Comparison of ENCODE assay signal across 16 cellular contexts in the genomic region with DNA sequence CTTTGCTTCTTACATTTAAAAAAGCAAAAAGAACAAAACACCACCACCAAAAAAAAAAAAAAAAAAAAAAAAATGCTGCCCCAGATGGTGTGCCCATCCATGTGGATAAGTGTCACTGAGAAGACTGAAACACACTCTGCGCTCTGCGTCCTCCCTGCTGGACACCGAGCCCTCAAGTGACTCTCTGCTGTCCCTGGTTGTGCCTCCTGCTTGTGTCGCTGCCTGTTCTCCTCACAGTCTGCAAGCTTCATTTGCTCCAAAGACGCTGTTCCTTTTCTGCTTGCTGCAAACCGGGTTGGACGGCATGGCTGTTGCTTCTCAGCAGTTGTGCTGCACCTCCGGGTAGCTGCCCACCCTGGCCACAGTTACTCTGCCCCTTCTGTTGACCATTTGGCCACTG.
DNase-seq lines count a peak whose midpoint lies in the region; ATAC-seq, FAIRE-seq and TF ChIP-seq lines count a peak whose summit lies in the region.
"Had no signal": no experiment of that assay in that cellular context is flagged by ENCODE, and none has a peak within 500 bp of the region (broad histone marks: within the 10 kb centered on the region; RNA-seq: fewer than 3 reads in every experiment).

No MANE protein-coding gene starts in this region.

- H2BK120ac ChIP-seq in H1 (replicated peaks; ENCODE audit: low read depth, low read length) (no peak overlapping the region), trophoblast cell (ENCODE audit: insufficient read depth, low read length, poor library complexity) (no peak overlapping the region)

- H3K4ac ChIP-seq in H1 (replicated peaks; ENCODE audit: insufficient read length, low read depth, low read length): no peak overlapping the region
- no peak overlapping the region for H3K4ac ChIP-seq in trophoblast cell (ENCODE audit: low read depth, low read length)

- H4K91ac ChIP-seq in H1 (replicated peaks; ENCODE audit: insufficient read length, low read length) (no peak overlapping the region), trophoblast cell (ENCODE audit: low read depth, low read length) (no peak overlapping the region)

- no peak overlapping the region for H3K23ac ChIP-seq in H1 (ENCODE audit: insufficient read length)
- H3K23ac ChIP-seq in trophoblast cell (ENCODE audit: low read length): no peak overlapping the region

- H3K9ac ChIP-seq in H1 (replicated peaks in 1 of 4; ENCODE audit: extremely low read depth in 1 of 4, low read depth in 3 of 4, low read length in 3 of 4) (no peak overlapping the region), trophoblast cell (ENCODE audit: low read length) (no peak overlapping the region)
- H3K9ac ChIP-seq: BLaER1 treated with 17β-estradiol and CSF1 and Interleukin-3, amounts not matched to agents 10 nM and 100 nM had no signal

- H2BK20ac ChIP-seq in H1 (ENCODE audit: low read length): no peak overlapping the region

- 0 out of 2 replicates have a peak, but pooled peaks cover 4% of the 10 kb centered on the region for H3K9me2 ChIP-seq in GM23338 (ENCODE audit: insufficient read depth)

- H2BK5ac ChIP-seq in H1 (ENCODE audit: low read depth, low read length) (0 out of 2 replicates have a peak overlapping the region, but pooled peaks have one; percentile 2), trophoblast cell (ENCODE audit: low read depth, low read length, poor library complexity) (no peak overlapping the region)

- H2BK15ac ChIP-seq in H1 (ENCODE audit: low read length): no peak overlapping the region

- no peak for TF ChIP-seq EP300 in H1 (IDR thresholded peaks at IDR 0.05; ENCODE audit: borderline replicate concordance in 1 of 2, low read depth in 2 of 2, low read length in 2 of 2)

- H2BK12ac ChIP-seq in H1 (ENCODE audit: low read depth, low read length) (no peak overlapping the region), trophoblast cell (ENCODE audit: low read length) (no peak overlapping the region)

- WGBS in H1 (ENCODE audit: extremely low coverage in 1 of 2, insufficient coverage in 1 of 2, insufficient read length in 1 of 2, insufficient replicate concordance in 2 of 2, low coverage in 1 of 2, low lambda C conversion rate in 2 of 2, missing lambda C conversion rate in 1 of 2), 2 experiments: 93% methylated on average over 6 of the region's 8 CpGs; no CpG with 5 or more reads in 1 of the 2 experiments
- WGBS in trophoblast cell (ENCODE audit: extremely low coverage, insufficient coverage, insufficient read length): no CpG with 5 or more reads among the region's 8 CpGs

- no peak overlapping the region for H4K12ac ChIP-seq in trophoblast cell (ENCODE audit: low read depth, low read length)

- H3K36me3 Mint-ChIP-seq in GM23338 (ENCODE audit: low read depth) (no peaks in the 10 kb centered on the region), Calu3 (ENCODE audit: insufficient read depth, unreplicated experiment) (no peaks in the 10 kb centered on the region)
- H3K36me3 Mint-ChIP-seq: CD4-positive, CD25-positive, alpha-beta regulatory T cell had no signal

- H3K9me3 ChIP-seq in WERI-Rb-1 (ENCODE audit: severe bottlenecking): no peaks in the 10 kb centered on the region
- H3K9me3 ChIP-seq in H1 (ENCODE audit: insufficient read depth in 2 of 2, low read depth in 1 of 2, low read length in 1 of 2): no peaks in the 10 kb centered on the region
- H3K9me3 ChIP-seq in trophoblast cell (ENCODE audit: insufficient read depth, low read depth, low read length): no peaks in the 10 kb centered on the region
- H3K9me3 ChIP-seq: BLaER1 treated with 17β-estradiol and CSF1 and Interleukin-3, amounts not matched to agents 10 nM and 100 nM had no signal

- H3K4me2 ChIP-seq in GM23338: no peak overlapping the region
- H3K4me2 ChIP-seq in H1 (ENCODE audit: insufficient read depth in 1 of 2, low read depth in 2 of 2, low read length in 2 of 2): no peak overlapping the region
- no peak overlapping the region for H3K4me2 ChIP-seq in trophoblast cell (ENCODE audit: low read length)
- H3K4me2 ChIP-seq: BLaER1 treated with 17β-estradiol and CSF1 and Interleukin-3, amounts not matched to agents 10 nM and 100 nM had no signal

- H3K4me1 ChIP-seq in GM23338 (ENCODE audit: insufficient read depth): no peaks in the 10 kb centered on the region
- peaks cover 0 to 3% (median 0%) of the 10 kb centered on the region in 4 experiments; a peak in 2 of 7 replicates for H3K4me1 ChIP-seq in H1 (replicated peaks in 1 of 4; ENCODE audit: control insufficient read depth in 3 of 4, insufficient read depth in 4 of 4, low read length in 3 of 4)
- H3K4me1 ChIP-seq in trophoblast cell (ENCODE audit: control insufficient read depth in 1 of 2, insufficient read depth in 2 of 2, low read length in 2 of 2): peaks cover 2 to 3% of the 10 kb centered on the region in 2 experiments

- H3K56ac ChIP-seq in H1 (replicated peaks; ENCODE audit: insufficient read length, low read depth, low read length): no peak overlapping the region

- H4K8ac ChIP-seq in H1 (ENCODE audit: extremely low read depth, insufficient read depth, low read length) (no peak overlapping the region), trophoblast cell (ENCODE audit: low read depth, low read length) (no peak overlapping the region)

- H3K14ac ChIP-seq in H1 (ENCODE audit: insufficient read length): no peak overlapping the region
- H3K14ac ChIP-seq in trophoblast cell (ENCODE audit: low read length): peak overlapping the region; percentile 11

- TF ChIP-seq POLR2A in H1 (IDR thresholded peaks at IDR 0.05; ENCODE audit: control extremely low read depth in 1 of 2, low read depth in 2 of 2, low read length in 2 of 2) (no peak), GM18505 (IDR thresholded peaks at IDR 0.05; ENCODE audit: borderline replicate concordance, extremely low read depth, insufficient read depth, insufficient read length) (no peak)

- no peaks in the 10 kb centered on the region for H3K23me2 ChIP-seq in H1 (ENCODE audit: low read depth, low read length)

- H3K79me1 ChIP-seq in H1 (ENCODE audit: low read depth, low read length): no peaks in the 10 kb centered on the region
- H3K79me1 ChIP-seq in trophoblast cell (ENCODE audit: low read length): peaks cover 2% of the 10 kb centered on the region

- CTCF ChIA-PET in H1 (lab: Charles Lee; ENCODE audit: partially characterized antibody): interaction anchor here (0.6 to 1.6 kb wide), 5 partner anchors 8 to 837 kb away, joined by 3 read pairs; no protein-coding TSS in a partner anchor
- CTCF ChIA-PET in Calu3 (lab: Charles Lee): interaction anchor here (0.6 to 0.8 kb wide), 3 partner anchors 65 to 853 kb away, joined by 3 to 5 read pairs (median 5); no protein-coding TSS in a partner anchor

- H3K27ac Mint-ChIP-seq in GM23338: 0 out of 2 replicates have a peak overlapping the region, but pooled peaks have one; percentile 20
- H3K27ac Mint-ChIP-seq in Calu3 (ENCODE audit: unreplicated experiment): no peak overlapping the region
- H3K27ac Mint-ChIP-seq: CD4-positive, CD25-positive, alpha-beta regulatory T cell had no signal

- no peak overlapping the region for H4K5ac ChIP-seq in H1 (ENCODE audit: insufficient read length, low read depth, low read length)

- no TSS peak for BruUV-seq in Calu3 (replicated peaks; lab: Mats Ljungman, UMichigan)

- H3K27ac ChIP-seq in GM23338 (ENCODE audit: low read depth): no peak overlapping the region
- H3K27ac ChIP-seq in WERI-Rb-1: no peak overlapping the region
- H3K27ac ChIP-seq in H1 (ENCODE audit: low read depth, low read length): no peak overlapping the region
- no peak overlapping the region for H3K27ac ChIP-seq in trophoblast cell (ENCODE audit: low read depth, low read length)
- H3K27ac ChIP-seq: BLaER1 treated with 17β-estradiol and CSF1 and Interleukin-3, amounts not matched to agents 10 nM and 100 nM had no signal

- FAIRE-seq in H1 (lab: Jason Lieb, UNC): no peak
- FAIRE-seq: G401.6, GM12892, GM19239, H54 had no signal

- POLR2A ChIA-PET in H1 (lab: Charles Lee; ENCODE audit: partially characterized antibody): no interaction called here

- no peak overlapping the region for H2AFZ ChIP-seq in GM23338
- no peak overlapping the region for H2AFZ ChIP-seq in H1 (ENCODE audit: low read length)
- H2AFZ ChIP-seq in trophoblast cell (ENCODE audit: insufficient read depth, low read length, poor library complexity): no peak overlapping the region

- no peak overlapping the region for H3K4me3 ChIP-seq in GM23338
- H3K4me3 ChIP-seq in WERI-Rb-1 (ENCODE audit: low read depth, low read length): no peak overlapping the region
- no peak overlapping the region for H3K4me3 ChIP-seq in H1 (ENCODE audit: extremely low read depth in 1 of 4, insufficient read depth in 2 of 4, low read depth in 3 of 4, low read length in 4 of 4)
- no peak overlapping the region for H3K4me3 ChIP-seq in trophoblast cell (ENCODE audit: low read depth, low read length)
- H3K4me3 ChIP-seq: BLaER1 treated with 17β-estradiol and CSF1 and Interleukin-3, amounts not matched to agents 10 nM and 100 nM had no signal

- intact Hi-C loops in Calu3 (cut with micrococcal nuclease; ENCODE audit: unreplicated experiment): no loop called here

- no peak overlapping the region for H2AK5ac ChIP-seq in H1 (ENCODE audit: low read depth, low read length)
- H2AK5ac ChIP-seq in trophoblast cell (ENCODE audit: low read length): no peak overlapping the region

- TF ChIP-seq CTCF in GM23338 (conservative IDR thresholded peaks at IDR 0.05; ENCODE audit: low read depth in 2 of 2) (no peak), WERI-Rb-1 (IDR thresholded peaks at IDR 0.05; ENCODE audit: low read depth, low read length) (no peak), H1 (IDR thresholded peaks at IDR 0.05; ENCODE audit: control extremely low read depth in 1 of 3, insufficient read depth in 1 of 3, low read depth in 1 of 3, low read length in 3 of 3) (no peak), Calu3 (IDR thresholded peaks at IDR 0.05; ENCODE audit: unreplicated experiment) (no peak)

- DNase-seq in GM23338 (ENCODE audit: low spot score) (no peak), WERI-Rb-1 (peak; percentile 58), H1 (ENCODE audit: low read depth in 1 of 2, low spot score in 2 of 2) (no peak), trophoblast cell (no peak), Calu3 (no peak), HCEC 1CT (no peak)
- DNase-seq: ACHN; CD4-positive, CD25-positive, alpha-beta regulatory T cell; DMS 273 treated with DMSO at 0.1 percent for 48 hours had no signal

- TF ChIP-seq RAD21 in H1 (IDR thresholded peaks at IDR 0.05 in 1 of 2, conservative IDR thresholded peaks at IDR 0.05 in 1 of 2; ENCODE audit: low read depth in 2 of 2, low read length in 2 of 2): no peak

- H3K4me1 Mint-ChIP-seq in GM23338: peaks cover 5% of the 10 kb centered on the region; the same call in 2 of the 3 replicates
- no peaks in the 10 kb centered on the region for H3K4me1 Mint-ChIP-seq in Calu3 (ENCODE audit: low read depth, unreplicated experiment)

- no peaks in the 10 kb centered on the region for H3K9me3 Mint-ChIP-seq in GM23338
- H3K9me3 Mint-ChIP-seq in Calu3 (ENCODE audit: low read depth, unreplicated experiment): no peaks in the 10 kb centered on the region
- H3K9me3 Mint-ChIP-seq: IgD-negative memory B cell had no signal

- H3K18ac ChIP-seq in H1 (ENCODE audit: extremely low read depth, low read length): no peak overlapping the region
- no peak overlapping the region for H3K18ac ChIP-seq in trophoblast cell (ENCODE audit: low read length)

- H4K20me1 ChIP-seq in GM23338 (replicated peaks; ENCODE audit: insufficient read depth) (no peaks in the 10 kb centered on the region), H1 (replicated peaks in 1 of 2; ENCODE audit: control insufficient read depth in 1 of 2, insufficient read depth in 2 of 2, low read length in 2 of 2) (no peaks in the 10 kb centered on the region)
- H4K20me1 ChIP-seq: BLaER1 treated with 17β-estradiol and CSF1 and Interleukin-3, amounts not matched to agents 10 nM and 100 nM had no signal

- H3F3A ChIP-seq in GM23338 (replicated peaks; ENCODE audit: low read depth): no peaks in the 10 kb centered on the region

- no peaks in the 10 kb centered on the region for H3K27me3 Mint-ChIP-seq in GM23338 (ENCODE audit: insufficient read depth, low read depth, poor library complexity)
- H3K27me3 Mint-ChIP-seq in Calu3 (ENCODE audit: unreplicated experiment): no peaks in the 10 kb centered on the region
- H3K27me3 Mint-ChIP-seq: CD4-positive, CD25-positive, alpha-beta regulatory T cell; IgD-negative memory B cell had no signal

- H3K27me3 ChIP-seq in GM23338 (ENCODE audit: insufficient read depth): no peaks in the 10 kb centered on the region
- no peaks in the 10 kb centered on the region for H3K27me3 ChIP-seq in WERI-Rb-1 (ENCODE audit: insufficient read depth, low read depth, severe bottlenecking)
- no peaks in the 10 kb centered on the region for H3K27me3 ChIP-seq in H1 (replicated peaks in 1 of 4; ENCODE audit: control insufficient read depth in 3 of 4, extremely low read depth in 1 of 4, insufficient read depth in 3 of 4, low read length in 3 of 4)
- no peaks in the 10 kb centered on the region for H3K27me3 ChIP-seq in trophoblast cell (ENCODE audit: insufficient read depth, low read length)
- H3K27me3 ChIP-seq: BLaER1 treated with 17β-estradiol and CSF1 and Interleukin-3, amounts not matched to agents 10 nM and 100 nM had no signal

- H3K36me3 ChIP-seq in GM23338 (ENCODE audit: insufficient read depth): no peaks in the 10 kb centered on the region
- H3K36me3 ChIP-seq in WERI-Rb-1: no peaks in the 10 kb centered on the region
- no peaks in the 10 kb centered on the region for H3K36me3 ChIP-seq in H1 (ENCODE audit: control insufficient read depth in 2 of 4, insufficient read depth in 4 of 4, low read length in 3 of 4)
- no peaks in the 10 kb centered on the region for H3K36me3 ChIP-seq in trophoblast cell (ENCODE audit: control insufficient read depth in 1 of 2, insufficient read depth in 2 of 2, low read length in 2 of 2)
- H3K36me3 ChIP-seq: BLaER1 treated with 17β-estradiol and CSF1 and Interleukin-3, amounts not matched to agents 10 nM and 100 nM had no signal

- H3K4me3 Mint-ChIP-seq in GM23338: no peak overlapping the region
- H3K4me3 Mint-ChIP-seq in Calu3 (ENCODE audit: low read depth, unreplicated experiment): no peak overlapping the region
- H3K4me3 Mint-ChIP-seq: CD4-positive, CD25-positive, alpha-beta regulatory T cell; IgD-negative memory B cell had no signal

- H3K79me2 ChIP-seq in GM23338 (replicated peaks; ENCODE audit: insufficient read depth) (no peaks in the 10 kb centered on the region), H1 (ENCODE audit: control insufficient read depth in 1 of 2, insufficient read depth in 2 of 2, low read length in 2 of 2) (no peaks in the 10 kb centered on the region), trophoblast cell (ENCODE audit: control insufficient read depth, insufficient read depth, low read length, poor library complexity) (no peaks in the 10 kb centered on the region)

- no peak for ATAC-seq in GM23338
- no peak for ATAC-seq in GM18505 (IDR thresholded peaks at IDR 0.05; ENCODE audit: unreplicated experiment)
